10 cellular contexts compared by ENCODE assay signal in genomic region chr17:69223809-69224208, GRCh38. TPM values are rescaled to one million over a fixed set of nuclear protein-coding genes. Genes with fewer than 3 reads are reported as not detected.
DNase-seq lines count a peak whose midpoint lies in the region; ATAC-seq and TF ChIP-seq lines count a peak whose summit lies in the region.
"Had no signal": no experiment of that assay in that cellular context is flagged by ENCODE, and none has a peak within 500 bp of the region (broad histone marks: within the 10 kb centered on the region; RNA-seq: fewer than 3 reads in every experiment).

No MANE protein-coding gene starts in this region.

- in situ Hi-C loops in SK-MEL-5 (cut with HindIII; ENCODE audit: low pct_unique_long_range_greater_than_20kb, low sequenced_read_pairs) = no loop called here

- TF ChIP-seq POLR2A in stomach (IDR thresholded peaks at IDR 0.05) = no peak

- peaks cover 0 to 12% (median 9%) of the 10 kb centered on the region in 4 donors for H3K36me3 ChIP-seq in stomach

- no peak for TF ChIP-seq EP300 in stomach (IDR thresholded peaks at IDR 0.05)

- no peak overlapping the region for H3K4me3 Mint-ChIP-seq in T-helper 17 cell
- H3K4me3 Mint-ChIP-seq: activated B cell treated with CpG ODN at 0.5 μM for 24 hours had no signal

- no peaks in the 10 kb centered on the region for H3K27me3 ChIP-seq in stomach
- H3K27me3 ChIP-seq: gastrocnemius medialis had no signal

- peaks cover 9% of the 10 kb centered on the region for H3K4me1 Mint-ChIP-seq in T-helper 17 cell

- no peak overlapping the region for H3K27ac Mint-ChIP-seq in T-helper 17 cell
- H3K27ac Mint-ChIP-seq: activated B cell treated with CpG ODN at 0.5 μM for 24 hours had no signal

- H3K27ac ChIP-seq in stomach = no peak overlapping the region
- H3K27ac ChIP-seq: gastrocnemius medialis had no signal

- H3K27me3 Mint-ChIP-seq in T-helper 17 cell = no peaks in the 10 kb centered on the region
- H3K27me3 Mint-ChIP-seq: activated B cell treated with CpG ODN at 0.5 μM for 24 hours had no signal

- ATAC-seq in HG02642 (IDR thresholded peaks at IDR 0.05; ENCODE audit: poor library complexity, unreplicated experiment) (peak; percentile 44), T-helper 17 cell (no peak)
- ATAC-seq: gastrocnemius medialis had no signal

- no peaks in the 10 kb centered on the region for H3K4me1 ChIP-seq in stomach
- H3K4me1 ChIP-seq: gastrocnemius medialis had no signal

- H3K9me3 ChIP-seq in T-helper 17 cell (ENCODE audit: control insufficient read depth, low read length, poor library complexity, severe bottlenecking) (no peaks in the 10 kb centered on the region), stomach (no peaks in the 10 kb centered on the region)
- H3K9me3 ChIP-seq: gastrocnemius medialis had no signal

- H3K4me3 ChIP-seq in skeletal muscle cell (ENCODE audit: low read depth, low read length) (no peak overlapping the region), stomach (no peak overlapping the region)
- H3K4me3 ChIP-seq: gastrocnemius medialis had no signal

- 78 to 91% (median 86%) methylated on average over 3 of the region's 3 CpGs for WGBS in stomach, 5 donors

- intact Hi-C loops in stomach (cut with DNase I; ENCODE audit: low total_unique reads) = no loop called here

- DNase-seq in NCI-H345 (lab: John Stamatoyannopoulos, UW) (peak; percentile 22), NCI-H345 treated with DMSO at 0.1 percent for 48 hours (lab: John Stamatoyannopoulos, UW; ENCODE audit: unreplicated experiment) (no peak), SK-MEL-5 (ENCODE audit: low read depth, low spot score) (peak; percentile 36), skeletal muscle cell (ENCODE audit: low read depth) (peak; percentile 60), T-helper 17 cell (no peak), stomach (no peak), NCI-H2171 treated with DMSO at 0.1 percent for 48 hours (lab: John Stamatoyannopoulos, UW) (no peak)
- DNase-seq: activated B cell treated with CpG ODN at 0.5 μM for 24 hours, gastrocnemius medialis had no signal

- TF ChIP-seq CTCF in stomach (IDR thresholded peaks at IDR 0.05) = no peak

- H3K36me3 Mint-ChIP-seq in T-helper 17 cell (ENCODE audit: low read depth) = peaks cover 9% of the 10 kb centered on the region

RNA-seq across cellular contexts. Expression of gene ABCA10, which starts 4.8 kb away (rescaled TPM):
- total RNA-seq in SK-MEL-5 (2014; rRNA removed; shearing (Covaris generic)) = 0.67 and 0.98 TPM in 2 replicates
- polyA plus RNA-seq in SK-MEL-5 (2015; cell fraction: cytosol; rRNA removed) = 0.04 and 0.62 TPM in 2 replicates
- polyA plus RNA-seq in SK-MEL-5 (2015; cell fraction: nucleus; rRNA removed) = 12.4 and 12.8 TPM in 2 replicates
- total RNA-seq in T-helper 17 cell (1 to 10 TPM; 1.2 to 2.6 TPM), stomach (10 to 100 TPM in 1 of 5 donors, 1 to 10 TPM in 3, under 1 TPM in 1; 0.29 to 34.9 (median 4.7) TPM)
- 1 to 10 TPM; 1.9 to 7.5 (median 5.4) TPM for polyA plus RNA-seq in stomach

Comparison
In these comparisons a context has a peak if more than half of its experiments do, and no peak if none do; other contexts are left out.
1. DNase-seq: peak in NCI-H345 (single experiment), SK-MEL-5 (single experiment) and skeletal muscle cell (single experiment); none in NCI-H345 treated with DMSO at 0.1 percent for 48 hours (single experiment), T-helper 17 cell (0 of 3), stomach (single experiment) and NCI-H2171 treated with DMSO at 0.1 percent for 48 hours (single experiment).